10 cellular contexts compared by ENCODE assay signal in the genomic region with DNA sequence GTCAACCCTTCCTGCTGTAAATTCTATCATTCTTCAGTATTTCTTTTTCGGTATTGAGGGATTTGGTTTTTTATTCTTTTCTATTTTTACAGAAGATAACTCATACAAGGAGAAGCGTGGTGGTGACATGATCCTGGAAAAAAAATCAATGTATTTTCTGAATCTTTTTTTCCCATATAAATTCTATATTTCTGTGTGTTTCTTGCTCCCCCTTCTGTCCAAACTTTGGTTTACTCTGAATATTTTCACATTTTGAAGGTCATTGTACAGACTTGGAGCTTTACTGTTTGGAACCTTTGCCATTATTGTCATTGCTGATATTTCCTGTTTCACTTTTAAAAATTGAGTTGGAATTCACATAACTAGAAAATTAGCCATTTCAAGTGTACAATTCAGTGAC.
DNase-seq lines count a peak whose midpoint lies in the region; ATAC-seq and TF ChIP-seq lines count a peak whose summit lies in the region.
"Had no signal": no experiment of that assay in that cellular context is flagged by ENCODE, and none has a peak within 500 bp of the region (broad histone marks: within the 10 kb centered on the region; RNA-seq: fewer than 3 reads in every experiment).

No MANE protein-coding gene starts in this region.

- no peaks in the 10 kb centered on the region for H4K20me1 ChIP-seq in DOHH2 (ENCODE audit: control insufficient read depth, insufficient read depth, low read depth, low read length)
- H4K20me1 ChIP-seq in neural progenitor cell (ENCODE audit: low read depth) = no peaks in the 10 kb centered on the region

- H3K79me2 ChIP-seq in DOHH2 (ENCODE audit: control insufficient read depth, low read length) (no peaks in the 10 kb centered on the region), neural progenitor cell (ENCODE audit: low read depth) (no peaks in the 10 kb centered on the region)

- no peaks in the 10 kb centered on the region for H3K36me3 ChIP-seq in DOHH2 (ENCODE audit: control insufficient read depth, low read length)
- no peaks in the 10 kb centered on the region for H3K36me3 ChIP-seq in neural progenitor cell

- H3K9me3 Mint-ChIP-seq in neural progenitor cell = no peaks in the 10 kb centered on the region
- no peaks in the 10 kb centered on the region for H3K9me3 Mint-ChIP-seq in activated CD4-positive, alpha-beta memory T cell treated with anti-CD3 and anti-CD28 coated beads, Interleukin-2, amount 10 ng/mL, durations not matched to agents 7 days and 5 days
- H3K9me3 Mint-ChIP-seq in WTC11 = no peaks in the 10 kb centered on the region
- H3K9me3 Mint-ChIP-seq in activated naive CD8-positive, alpha-beta T cell treated with anti-CD3 and anti-CD28 coated beads, Interleukin-2, amount 50 U/mL, for 24 hours = no peaks in the 10 kb centered on the region
- H3K9me3 Mint-ChIP-seq: dendritic cell treated with granulocyte-macrophage colony-stimulating factor and Interleukin-4, amounts not matched to agents 40 ng/mL and 50 ng/mL, for 4 days had no signal

- H3K9ac ChIP-seq in neural progenitor cell = no peak overlapping the region

- H3K4me1 Mint-ChIP-seq in neural progenitor cell = peaks cover 13% of the 10 kb centered on the region
- H3K4me1 Mint-ChIP-seq in activated CD4-positive, alpha-beta memory T cell treated with anti-CD3 and anti-CD28 coated beads, Interleukin-2, amount 10 ng/mL, durations not matched to agents 7 days and 5 days = peaks cover 2% of the 10 kb centered on the region
- H3K4me1 Mint-ChIP-seq in WTC11 = peaks cover 12% of the 10 kb centered on the region
- peaks cover 1% of the 10 kb centered on the region for H3K4me1 Mint-ChIP-seq in activated naive CD8-positive, alpha-beta T cell treated with anti-CD3 and anti-CD28 coated beads, Interleukin-2, amount 50 U/mL, for 24 hours

- H3K4me1 ChIP-seq in DOHH2 (ENCODE audit: control insufficient read depth, low read length) (no peaks in the 10 kb centered on the region), neural progenitor cell (peaks cover 9% of the 10 kb centered on the region)

- ATAC-seq in HG02763 (IDR thresholded peaks at IDR 0.05; ENCODE audit: unreplicated experiment) (no peak), WTC11 (no peak)
- no peak for ATAC-seq in activated naive CD8-positive, alpha-beta T cell treated with anti-CD3 and anti-CD28 coated beads, Interleukin-2, amount 50 U/mL, for 24 hours

- CTCF ChIA-PET in activated CD4-positive, alpha-beta memory T cell treated with anti-CD3 and anti-CD28 coated beads, Interleukin-2, amount 10 ng/mL, durations not matched to agents 7 days and 5 days (lab: Charles Lee) = no interaction called here
- CTCF ChIA-PET in WTC11 (lab: Charles Lee) = interaction anchor here (0.7 to 1.6 kb wide), 4 partner anchors 15 to 601 kb away, joined by 3 to 13 read pairs (median 6); no protein-coding TSS in a partner anchor

- H3K27ac Mint-ChIP-seq in neural progenitor cell = no peak overlapping the region
- H3K27ac Mint-ChIP-seq in activated CD4-positive, alpha-beta memory T cell treated with anti-CD3 and anti-CD28 coated beads, Interleukin-2, amount 10 ng/mL, durations not matched to agents 7 days and 5 days = no peak overlapping the region
- no peak overlapping the region for H3K27ac Mint-ChIP-seq in WTC11
- H3K27ac Mint-ChIP-seq in activated naive CD8-positive, alpha-beta T cell treated with anti-CD3 and anti-CD28 coated beads, Interleukin-2, amount 50 U/mL, for 24 hours = no peak overlapping the region
- H3K27ac Mint-ChIP-seq: dendritic cell treated with granulocyte-macrophage colony-stimulating factor and Interleukin-4, amounts not matched to agents 40 ng/mL and 50 ng/mL, for 4 days had no signal

- H3K27ac ChIP-seq in DOHH2 (ENCODE audit: low read depth, low read length) (no peak overlapping the region), neural progenitor cell (no peak overlapping the region)

- H3K27me3 Mint-ChIP-seq in neural progenitor cell (ENCODE audit: insufficient read depth, low read depth) (no peaks in the 10 kb centered on the region), WTC11 (ENCODE audit: low read depth) (no peaks in the 10 kb centered on the region)
- peaks cover 10% of the 10 kb centered on the region for H3K27me3 Mint-ChIP-seq in activated CD4-positive, alpha-beta memory T cell treated with anti-CD3 and anti-CD28 coated beads, Interleukin-2, amount 10 ng/mL, durations not matched to agents 7 days and 5 days
- peaks cover 8% of the 10 kb centered on the region for H3K27me3 Mint-ChIP-seq in activated naive CD8-positive, alpha-beta T cell treated with anti-CD3 and anti-CD28 coated beads, Interleukin-2, amount 50 U/mL, for 24 hours

- peaks cover 7% of the 10 kb centered on the region for H3K27me3 ChIP-seq in DOHH2 (ENCODE audit: control insufficient read depth, low read length)
- H3K27me3 ChIP-seq in neural progenitor cell = no peaks in the 10 kb centered on the region

- DNase-seq in NAMALWA (ENCODE audit: low spot score) = peak; percentile 48
- DNase-seq in choroid plexus epithelial cell (ENCODE audit: low read depth) = no peak
- no peak for DNase-seq in neural progenitor cell (ENCODE audit: low spot score)
- DNase-seq in activated CD4-positive, alpha-beta memory T cell treated with anti-CD3 and anti-CD28 coated beads, Interleukin-2, amount 10 ng/mL, durations not matched to agents 7 days and 5 days = no peak
- DNase-seq in WTC11 (ENCODE audit: low spot score) = no peak
- no peak for DNase-seq in activated naive CD8-positive, alpha-beta T cell treated with anti-CD3 and anti-CD28 coated beads, Interleukin-2, amount 50 U/mL, for 24 hours
- DNase-seq: stimulated activated CD4-positive, alpha-beta T cell treated with anti-CD3 and anti-CD28 coated beads, Interleukin-15, amount 100 ng/mL, for 24 hours had no signal

- H3K36me3 Mint-ChIP-seq in neural progenitor cell (no peaks in the 10 kb centered on the region), WTC11 (no peaks in the 10 kb centered on the region)
- no peaks in the 10 kb centered on the region for H3K36me3 Mint-ChIP-seq in activated CD4-positive, alpha-beta memory T cell treated with anti-CD3 and anti-CD28 coated beads, Interleukin-2, amount 10 ng/mL, durations not matched to agents 7 days and 5 days (ENCODE audit: low read depth)
- no peaks in the 10 kb centered on the region for H3K36me3 Mint-ChIP-seq in activated naive CD8-positive, alpha-beta T cell treated with anti-CD3 and anti-CD28 coated beads, Interleukin-2, amount 50 U/mL, for 24 hours (ENCODE audit: low read depth)

- H2AFZ ChIP-seq in neural progenitor cell (replicated peaks) = no peak overlapping the region

- H3K9me3 ChIP-seq in DOHH2 (ENCODE audit: control insufficient read depth, insufficient read depth, low read length) (no peaks in the 10 kb centered on the region), neural progenitor cell (ENCODE audit: low read depth) (no peaks in the 10 kb centered on the region)

- H3K4me3 ChIP-seq in DOHH2 (ENCODE audit: low read length) = no peak overlapping the region
- H3K4me3 ChIP-seq in choroid plexus epithelial cell (ENCODE audit: low read depth, low read length) = no peak overlapping the region
- H3K4me3 ChIP-seq in neural progenitor cell = no peak overlapping the region

- H3K4me2 ChIP-seq in DOHH2 (ENCODE audit: low read length) (no peak overlapping the region), neural progenitor cell (no peak overlapping the region)

- no peak overlapping the region for H3K4me3 Mint-ChIP-seq in neural progenitor cell
- no peak overlapping the region for H3K4me3 Mint-ChIP-seq in activated CD4-positive, alpha-beta memory T cell treated with anti-CD3 and anti-CD28 coated beads, Interleukin-2, amount 10 ng/mL, durations not matched to agents 7 days and 5 days
- H3K4me3 Mint-ChIP-seq in WTC11 = no peak overlapping the region
- H3K4me3 Mint-ChIP-seq in activated naive CD8-positive, alpha-beta T cell treated with anti-CD3 and anti-CD28 coated beads, Interleukin-2, amount 50 U/mL, for 24 hours = no peak overlapping the region
- H3K4me3 Mint-ChIP-seq: dendritic cell treated with granulocyte-macrophage colony-stimulating factor and Interleukin-4, amounts not matched to agents 40 ng/mL and 50 ng/mL, for 4 days had no signal

- H3K9me2 ChIP-seq in DOHH2 (replicated peaks; ENCODE audit: control insufficient read depth, low read length) = no peaks in the 10 kb centered on the region

- POLR2A ChIA-PET in activated CD4-positive, alpha-beta memory T cell treated with anti-CD3 and anti-CD28 coated beads, Interleukin-2, amount 10 ng/mL, durations not matched to agents 7 days and 5 days (lab: Charles Lee) = no interaction called here
- POLR2A ChIA-PET in WTC11 (lab: Charles Lee) = no interaction called here

- TF ChIP-seq CTCF in DOHH2 (IDR thresholded peaks at IDR 0.05; ENCODE audit: low read depth, low read length, poor library complexity, severe bottlenecking) = peak; percentile 55
- TF ChIP-seq CTCF in choroid plexus epithelial cell (conservative IDR thresholded peaks at IDR 0.05; ENCODE audit: low read depth, low read length) = peak; percentile 39
- TF ChIP-seq CTCF in neural progenitor cell (IDR thresholded peaks at IDR 0.05) = peak; percentile 51
- no peak for TF ChIP-seq CTCF in WTC11 (IDR thresholded peaks at IDR 0.05)

- H3F3A ChIP-seq in DOHH2 (ENCODE audit: control insufficient read depth, insufficient read depth) (no peaks in the 10 kb centered on the region), neural progenitor cell (ENCODE audit: low read depth) (no peaks in the 10 kb centered on the region)

TF ChIP-seq in WTC11, 78 proteins besides CTCF, POLR2A, EP300 and RAD21 (continues in another document):
- no peak for TF ChIP-seq SP1 (CRISPR knock-in tag; conservative IDR thresholded peaks at IDR 0.05)
- no peak for TF ChIP-seq ATF2 (CRISPR knock-in tag; IDR thresholded peaks at IDR 0.05; ENCODE audit: borderline replicate concordance, low read depth)
- TF ChIP-seq IRF2 (CRISPR knock-in tag; IDR thresholded peaks at IDR 0.05; ENCODE audit: borderline replicate concordance, low read depth) = no peak
- no peak for TF ChIP-seq CBFB (CRISPR knock-in tag; IDR thresholded peaks at IDR 0.05; ENCODE audit: low read depth)
